1 cellular context compared by ENCODE assay signal in the genomic region with DNA sequence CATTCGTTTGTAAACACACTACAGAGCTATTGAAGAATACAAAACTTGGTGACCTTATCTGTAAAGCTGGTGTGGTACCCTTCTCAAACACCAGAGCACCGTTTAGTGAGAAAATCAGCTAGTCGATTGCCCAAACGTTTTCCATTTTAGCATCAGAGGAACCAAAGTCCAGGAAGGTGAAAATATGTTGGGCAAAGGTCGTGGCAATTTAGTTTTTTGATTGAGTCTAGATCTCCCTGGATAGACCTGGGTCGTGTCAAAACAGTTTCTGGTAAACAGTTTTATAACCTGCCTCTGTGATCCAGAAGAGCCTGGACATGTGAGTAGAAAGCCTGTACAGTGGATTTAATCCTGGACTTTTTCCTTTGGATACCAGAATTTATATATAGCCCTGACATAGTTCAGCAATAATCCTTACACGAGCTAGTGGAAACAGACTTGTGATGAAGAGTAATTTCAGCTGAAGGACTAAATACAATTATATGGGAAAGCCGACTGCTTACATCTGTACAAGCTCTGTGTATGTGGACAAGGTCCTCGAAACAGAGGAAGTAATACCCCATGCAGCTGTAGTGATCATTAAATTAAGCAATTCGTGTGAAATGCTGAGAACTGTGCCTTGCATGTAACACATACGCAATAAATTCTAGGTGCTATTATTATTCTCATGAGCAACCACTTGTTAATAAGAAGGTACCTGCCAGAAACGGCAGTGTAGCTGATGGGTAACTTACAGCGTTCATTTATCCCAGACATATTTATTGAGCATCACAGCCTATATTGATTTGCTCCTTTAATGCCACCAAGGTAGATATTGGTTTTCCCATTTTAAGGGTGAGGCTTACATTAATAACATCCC.
TF ChIP-seq lines count a peak whose summit lies in the region.

No MANE protein-coding gene starts in this region.

TF ChIP-seq in liver, 16 proteins besides CTCF, POLR2A, EP300 and RAD21 (continued from another document):
- TF ChIP-seq, protein P1, sequence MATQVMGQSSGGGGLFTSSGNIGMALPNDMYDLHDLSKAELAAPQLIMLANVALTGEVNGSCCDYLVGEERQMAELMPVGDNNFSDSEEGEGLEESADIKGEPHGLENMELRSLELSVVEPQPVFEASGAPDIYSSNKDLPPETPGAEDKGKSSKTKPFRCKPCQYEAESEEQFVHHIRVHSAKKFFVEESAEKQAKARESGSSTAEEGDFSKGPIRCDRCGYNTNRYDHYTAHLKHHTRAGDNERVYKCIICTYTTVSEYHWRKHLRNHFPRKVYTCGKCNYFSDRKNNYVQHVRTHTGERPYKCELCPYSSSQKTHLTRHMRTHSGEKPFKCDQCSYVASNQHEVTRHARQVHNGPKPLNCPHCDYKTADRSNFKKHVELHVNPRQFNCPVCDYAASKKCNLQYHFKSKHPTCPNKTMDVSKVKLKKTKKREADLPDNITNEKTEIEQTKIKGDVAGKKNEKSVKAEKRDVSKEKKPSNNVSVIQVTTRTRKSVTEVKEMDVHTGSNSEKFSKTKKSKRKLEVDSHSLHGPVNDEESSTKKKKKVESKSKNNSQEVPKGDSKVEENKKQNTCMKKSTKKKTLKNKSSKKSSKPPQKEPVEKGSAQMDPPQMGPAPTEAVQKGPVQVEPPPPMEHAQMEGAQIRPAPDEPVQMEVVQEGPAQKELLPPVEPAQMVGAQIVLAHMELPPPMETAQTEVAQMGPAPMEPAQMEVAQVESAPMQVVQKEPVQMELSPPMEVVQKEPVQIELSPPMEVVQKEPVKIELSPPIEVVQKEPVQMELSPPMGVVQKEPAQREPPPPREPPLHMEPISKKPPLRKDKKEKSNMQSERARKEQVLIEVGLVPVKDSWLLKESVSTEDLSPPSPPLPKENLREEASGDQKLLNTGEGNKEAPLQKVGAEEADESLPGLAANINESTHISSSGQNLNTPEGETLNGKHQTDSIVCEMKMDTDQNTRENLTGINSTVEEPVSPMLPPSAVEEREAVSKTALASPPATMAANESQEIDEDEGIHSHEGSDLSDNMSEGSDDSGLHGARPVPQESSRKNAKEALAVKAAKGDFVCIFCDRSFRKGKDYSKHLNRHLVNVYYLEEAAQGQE (IDR thresholded peaks at IDR 0.05), result no peak
- TF ChIP-seq YY1 (IDR thresholded peaks at IDR 0.05), result peak; percentile 20
- TF ChIP-seq, protein P2, sequence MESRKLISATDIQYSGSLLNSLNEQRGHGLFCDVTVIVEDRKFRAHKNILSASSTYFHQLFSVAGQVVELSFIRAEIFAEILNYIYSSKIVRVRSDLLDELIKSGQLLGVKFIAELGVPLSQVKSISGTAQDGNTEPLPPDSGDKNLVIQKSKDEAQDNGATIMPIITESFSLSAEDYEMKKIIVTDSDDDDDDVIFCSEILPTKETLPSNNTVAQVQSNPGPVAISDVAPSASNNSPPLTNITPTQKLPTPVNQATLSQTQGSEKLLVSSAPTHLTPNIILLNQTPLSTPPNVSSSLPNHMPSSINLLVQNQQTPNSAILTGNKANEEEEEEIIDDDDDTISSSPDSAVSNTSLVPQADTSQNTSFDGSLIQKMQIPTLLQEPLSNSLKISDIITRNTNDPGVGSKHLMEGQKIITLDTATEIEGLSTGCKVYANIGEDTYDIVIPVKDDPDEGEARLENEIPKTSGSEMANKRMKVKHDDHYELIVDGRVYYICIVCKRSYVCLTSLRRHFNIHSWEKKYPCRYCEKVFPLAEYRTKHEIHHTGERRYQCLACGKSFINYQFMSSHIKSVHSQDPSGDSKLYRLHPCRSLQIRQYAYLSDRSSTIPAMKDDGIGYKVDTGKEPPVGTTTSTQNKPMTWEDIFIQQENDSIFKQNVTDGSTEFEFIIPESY (IDR thresholded peaks at IDR 0.05), result no peak
- peak; percentile 81 to 82 for TF ChIP-seq HNF4A (conservative IDR thresholded peaks at IDR 0.05)
